ENCODE assay signal across 9 cellular contexts in genomic region chr19:44777715-44778347, GRCh38. TPM values are rescaled to one million over a fixed set of nuclear protein-coding genes. Genes with fewer than 3 reads are reported as not detected.
A peak's percentile ranks its signal among the peaks of the same experiment; 100 is the strongest.
DNase-seq lines count a peak whose midpoint lies in the region; ATAC-seq and TF ChIP-seq lines count a peak whose summit lies in the region.
"Had no signal": no experiment of that assay in that cellular context is flagged by ENCODE, and none has a peak within 500 bp of the region (broad histone marks: within the 10 kb centered on the region; RNA-seq: fewer than 3 reads in every experiment).

Gene CBLC, plus strand, starts transcription at chr19:44777890. Its CDS starts 42 bp downstream, at chr19:44777932.

- TF ChIP-seq CTCF in kidney epithelial cell (IDR thresholded peaks at IDR 0.05; ENCODE audit: insufficient read depth, low read length, poor library complexity, severe bottlenecking) = no peak
- TF ChIP-seq CTCF in transverse colon (IDR thresholded peaks at IDR 0.05) = peak in 3 of 5 experiments; percentile 9 to 36 (median 31)
- TF ChIP-seq CTCF in glutamatergic neuron (IDR thresholded peaks at IDR 0.05; ENCODE audit: partially characterized antibody, unreplicated experiment) = no peak

- 9% methylated on average over 36 of the region's 47 CpGs; no CpG with 5 or more reads in 1 of the 2 donors for WGBS in transverse colon (ENCODE audit: low coverage in 1 of 2), 2 donors

- H3K27ac ChIP-seq in SJSA1 = 0 out of 2 replicates have a peak within 1 kb of the TSS, but pooled peaks have one; percentile 75
- H3K27ac ChIP-seq in transverse colon = peak within 1 kb of the TSS; percentile 83 to 95 (median 90)

- no peaks in the 10 kb centered on the region for H3K9me3 Mint-ChIP-seq in activated CD4-positive, alpha-beta T cell treated with anti-CD3 and anti-CD28 coated beads, Interleukin-2, amount 10 ng/mL, durations not matched to agents 24 days and 14 days
- peaks cover 1% of the 10 kb centered on the region for H3K9me3 Mint-ChIP-seq in glutamatergic neuron (ENCODE audit: unreplicated experiment)

- H3K27me3 Mint-ChIP-seq in activated CD4-positive, alpha-beta T cell treated with anti-CD3 and anti-CD28 coated beads, Interleukin-2, amount 10 ng/mL, durations not matched to agents 24 days and 14 days = peaks cover 9% of the 10 kb centered on the region
- peaks cover 6% of the 10 kb centered on the region for H3K27me3 Mint-ChIP-seq in glutamatergic neuron (ENCODE audit: unreplicated experiment)

- intact Hi-C loops in activated CD4-positive, alpha-beta T cell treated with anti-CD3 and anti-CD28 coated beads, Interleukin-2, amount 10 ng/mL, durations not matched to agents 24 days and 14 days (cut with micrococcal nuclease) = no loop called here
- intact Hi-C loops in transverse colon (cut with DNase I; ENCODE audit: low total_unique reads) = no loop called here

- in situ Hi-C loops in transverse colon (cut with MboI; ENCODE audit: low pct_ligation_motif_present in 1 of 4, low pct_unique_long_range_greater_than_20kb in 1 of 4, low sequenced_read_pairs in 3 of 4) = loop anchor here in 1 of 4 donors (25.0 kb wide), 1 partner anchor 191 kb away; no protein-coding TSS in a partner anchor

- H3K4me1 ChIP-seq in SJSA1 (replicated peaks) = peaks cover 37% of the 10 kb centered on the region
- H3K4me1 ChIP-seq in transverse colon = peaks cover 0 to 69% (median 28%) of the 10 kb centered on the region in 4 donors

- no peak for ATAC-seq in GM18505 (IDR thresholded peaks at IDR 0.05; ENCODE audit: unreplicated experiment)

- no peak for TF ChIP-seq EP300 in transverse colon (IDR thresholded peaks at IDR 0.05; ENCODE audit: low read depth)

- no peaks in the 10 kb centered on the region for H3K36me3 ChIP-seq in SJSA1
- no peaks in the 10 kb centered on the region for H3K36me3 ChIP-seq in kidney epithelial cell (ENCODE audit: control insufficient read depth, insufficient read depth, low read length)
- no peaks in the 10 kb centered on the region for H3K36me3 ChIP-seq in transverse colon

- no peaks in the 10 kb centered on the region for H3K36me3 Mint-ChIP-seq in activated CD4-positive, alpha-beta T cell treated with anti-CD3 and anti-CD28 coated beads, Interleukin-2, amount 10 ng/mL, durations not matched to agents 24 days and 14 days (ENCODE audit: low read depth)
- no peaks in the 10 kb centered on the region for H3K36me3 Mint-ChIP-seq in glutamatergic neuron (ENCODE audit: unreplicated experiment)

- no peaks in the 10 kb centered on the region for H3K4me1 Mint-ChIP-seq in activated CD4-positive, alpha-beta T cell treated with anti-CD3 and anti-CD28 coated beads, Interleukin-2, amount 10 ng/mL, durations not matched to agents 24 days and 14 days
- H3K4me1 Mint-ChIP-seq in glutamatergic neuron (ENCODE audit: low read depth, unreplicated experiment) = no peaks in the 10 kb centered on the region

- no peak within 1 kb of the TSS for H3K4me3 Mint-ChIP-seq in activated CD4-positive, alpha-beta T cell treated with anti-CD3 and anti-CD28 coated beads, Interleukin-2, amount 10 ng/mL, durations not matched to agents 24 days and 14 days
- no peak within 1 kb of the TSS for H3K4me3 Mint-ChIP-seq in glutamatergic neuron (ENCODE audit: unreplicated experiment)

- H3K9me3 ChIP-seq in SJSA1 (replicated peaks) (no peaks in the 10 kb centered on the region), transverse colon (no peaks in the 10 kb centered on the region)

- peak; percentile 34 for DNase-seq in activated CD4-positive, alpha-beta T cell treated with anti-CD3 and anti-CD28 coated beads for 48 hours
- DNase-seq in activated CD4-positive, alpha-beta T cell treated with anti-CD3 and anti-CD28 coated beads, Interleukin-2, amount 10 ng/mL, durations not matched to agents 24 days and 14 days = no peak
- DNase-seq in SJSA1 (ENCODE audit: low read depth in 1 of 2, low spot score in 2 of 2) (peak in 1 of 2 experiments; percentile 43), kidney epithelial cell (ENCODE audit: low read depth) (no peak), transverse colon (peak; percentile 92), glutamatergic neuron (no peak), Kasumi-1 (lab: John Stamatoyannopoulos, UW) (no peak)

- no peak within 1 kb of the TSS for H3K4me3 ChIP-seq in SJSA1
- peak within 1 kb of the TSS; percentile 34 for H3K4me3 ChIP-seq in kidney epithelial cell (ENCODE audit: low read depth, low read length)
- peak within 1 kb of the TSS; percentile 34 to 59 (median 52) for H3K4me3 ChIP-seq in transverse colon

- no peak within 1 kb of the TSS for H3K27ac Mint-ChIP-seq in activated CD4-positive, alpha-beta T cell treated with anti-CD3 and anti-CD28 coated beads, Interleukin-2, amount 10 ng/mL, durations not matched to agents 24 days and 14 days
- H3K27ac Mint-ChIP-seq in glutamatergic neuron (ENCODE audit: unreplicated experiment) = no peak within 1 kb of the TSS

- TF ChIP-seq POLR2A in transverse colon (IDR thresholded peaks at IDR 0.05) (peak; percentile 94), GM18505 (IDR thresholded peaks at IDR 0.05; ENCODE audit: borderline replicate concordance, extremely low read depth, insufficient read depth, insufficient read length) (no peak)

- H3K27me3 ChIP-seq in SJSA1 (replicated peaks) = no peaks in the 10 kb centered on the region
- H3K27me3 ChIP-seq in kidney epithelial cell (ENCODE audit: control insufficient read depth, insufficient read depth, low read length) = no peaks in the 10 kb centered on the region
- H3K27me3 ChIP-seq in transverse colon = peaks cover 8% of the 10 kb centered on the region

RNA-seq across cellular contexts. Expression of gene CBLC, which starts in this region (rescaled TPM):
- total RNA-seq in activated CD4-positive, alpha-beta T cell treated with anti-CD3 and anti-CD28 coated beads, Interleukin-2, amount 10 ng/mL, durations not matched to agents 24 days and 14 days = not detected in 2 replicates
- not detected in 2 replicates for total RNA-seq in SJSA1 (2014; rRNA removed; shearing (Covaris generic))
- total RNA-seq in kidney epithelial cell (8.8 and 9.9 TPM in 2 replicates), transverse colon (100 to 1,000 TPM in 3 of 4 donors, 10 to 100 TPM in 1; 96.1 to 210 (median 145) TPM), glutamatergic neuron (ENCODE audit: unreplicated experiment) (not detected)
- total RNA-seq: T-helper 1 cell treated with Interleukin-12 subunit alpha and Interleukin-12 subunit beta and Interleukin-4 antibody, amounts not matched to agents 30 ng/mL and 1 ng/mL, for 36 hours had no signal

Comparison
In these comparisons a context has a peak if more than half of its experiments do, and no peak if none do; other contexts are left out.
1. DNase-seq: peak in activated CD4-positive, alpha-beta T cell treated with anti-CD3 and anti-CD28 coated beads for 48 hours (single experiment) and transverse colon (single experiment); none in activated CD4-positive, alpha-beta T cell treated with anti-CD3 and anti-CD28 coated beads, Interleukin-2, amount 10 ng/mL, durations not matched to agents 24 days and 14 days (single experiment), kidney epithelial cell (single experiment), glutamatergic neuron (single experiment) and Kasumi-1 (0 of 2).
2. CTCF ChIP-seq: peak in transverse colon (3 of 5); none in kidney epithelial cell (single experiment) and glutamatergic neuron (single experiment).